8 cellular contexts compared by ENCODE assay signal in genomic region chr7:128410092-128410665, GRCh38. TPM values are rescaled to one million over a fixed set of nuclear protein-coding genes. Genes with fewer than 3 reads are reported as not detected.
DNase-seq lines count a peak whose midpoint lies in the region; ATAC-seq and TF ChIP-seq lines count a peak whose summit lies in the region.

No MANE protein-coding gene starts in this region.

- H3K27me3 ChIP-seq in left ventricle myocardium inferior (ENCODE audit: low read depth): no peaks in the 10 kb centered on the region

- H3K27me3 Mint-ChIP-seq in activated naive CD8-positive, alpha-beta T cell treated with anti-CD3 and anti-CD28 coated beads, Interleukin-2, amount 10 ng/mL, durations not matched to agents 7 days and 5 days: peaks cover 29% of the 10 kb centered on the region

- no peak for TF ChIP-seq CTCF in C4-2B (conservative IDR thresholded peaks at IDR 0.05)
- TF ChIP-seq CTCF in left ventricle myocardium inferior (IDR thresholded peaks at IDR 0.05; ENCODE audit: borderline replicate concordance): no peak

- peaks cover 2% of the 10 kb centered on the region for H3K9me3 Mint-ChIP-seq in activated naive CD8-positive, alpha-beta T cell treated with anti-CD3 and anti-CD28 coated beads, Interleukin-2, amount 10 ng/mL, durations not matched to agents 7 days and 5 days

- POLR2A ChIA-PET in activated naive CD8-positive, alpha-beta T cell treated with anti-CD3 and anti-CD28 coated beads, Interleukin-2, amount 10 ng/mL, durations not matched to agents 7 days and 5 days (lab: Charles Lee): interaction anchor here (0.9 to 1.8 kb wide), 2 partner anchors 15 to 21 kb away, joined by 3 to 6 read pairs; no protein-coding TSS in a partner anchor

- H3K9me3 ChIP-seq in left ventricle myocardium inferior (replicated peaks): peaks cover 4% of the 10 kb centered on the region

- peaks cover 23% of the 10 kb centered on the region for H3K4me1 Mint-ChIP-seq in activated naive CD8-positive, alpha-beta T cell treated with anti-CD3 and anti-CD28 coated beads, Interleukin-2, amount 10 ng/mL, durations not matched to agents 7 days and 5 days

- H3K4me1 ChIP-seq in left ventricle myocardium inferior: peaks cover 50% of the 10 kb centered on the region

- intact Hi-C loops in left ventricle myocardium inferior (cut with micrococcal nuclease): no loop called here

- H3K4me3 Mint-ChIP-seq in activated naive CD8-positive, alpha-beta T cell treated with anti-CD3 and anti-CD28 coated beads, Interleukin-2, amount 10 ng/mL, durations not matched to agents 7 days and 5 days: peak overlapping the region; percentile 91

- peak; percentile 78 for DNase-seq in RPMI8226
- peak; percentile 76 for DNase-seq in activated naive CD8-positive, alpha-beta T cell treated with anti-CD3 and anti-CD28 coated beads, Interleukin-2, amount 10 ng/mL, durations not matched to agents 7 days and 5 days
- DNase-seq in left ventricle myocardium inferior: peak; percentile 52
- peak; percentile 56 for DNase-seq in renal cortical epithelial cell (ENCODE audit: low read depth)
- DNase-seq in GM19238 (ENCODE audit: insufficient read length, low spot score): no peak

- peak overlapping the region; percentile 75 for H3K27ac Mint-ChIP-seq in activated naive CD8-positive, alpha-beta T cell treated with anti-CD3 and anti-CD28 coated beads, Interleukin-2, amount 10 ng/mL, durations not matched to agents 7 days and 5 days

- H3K36me3 ChIP-seq in left ventricle myocardium inferior: no peaks in the 10 kb centered on the region

- H3K36me3 Mint-ChIP-seq in activated naive CD8-positive, alpha-beta T cell treated with anti-CD3 and anti-CD28 coated beads, Interleukin-2, amount 10 ng/mL, durations not matched to agents 7 days and 5 days: peaks cover 2% of the 10 kb centered on the region

- peak; percentile 13 for ATAC-seq in GM19397 (IDR thresholded peaks at IDR 0.05; ENCODE audit: unreplicated experiment)
- ATAC-seq in HG03571 (IDR thresholded peaks at IDR 0.05; ENCODE audit: unreplicated experiment): peak; percentile 2
- ATAC-seq in activated naive CD8-positive, alpha-beta T cell treated with anti-CD3 and anti-CD28 coated beads, Interleukin-2, amount 10 ng/mL, durations not matched to agents 7 days and 5 days (ENCODE audit: low read depth): peak; percentile 30

- H3K27ac ChIP-seq in C4-2B: peak overlapping the region; percentile 79
- H3K27ac ChIP-seq in left ventricle myocardium inferior (replicated peaks): peak overlapping the region; percentile 88

- peak overlapping the region; percentile 77 for H3K4me3 ChIP-seq in left ventricle myocardium inferior

RNA-seq across cellular contexts. Expression of gene IMPDH1, which starts 0.4 kb away (rescaled TPM):
- 10 to 100 TPM; 59.0 to 64.4 TPM for total RNA-seq in activated naive CD8-positive, alpha-beta T cell treated with anti-CD3 and anti-CD28 coated beads, Interleukin-2, amount 10 ng/mL, durations not matched to agents 7 days and 5 days
- total RNA-seq in left ventricle myocardium inferior (17.4 TPM), renal cortical epithelial cell (36.8 and 40.1 TPM in 2 replicates)

RNA-seq across cellular contexts. Expression of gene HILPDA, which starts 45.5 kb away (rescaled TPM):
- 10 to 100 TPM; 27.8 to 28.4 TPM for total RNA-seq in activated naive CD8-positive, alpha-beta T cell treated with anti-CD3 and anti-CD28 coated beads, Interleukin-2, amount 10 ng/mL, durations not matched to agents 7 days and 5 days
- total RNA-seq in left ventricle myocardium inferior: 7.9 TPM
- total RNA-seq in renal cortical epithelial cell: 20.5 and 24.2 TPM in 2 replicates

RNA-seq across cellular contexts. Expression of gene PRRT4, which starts 48.7 kb away (rescaled TPM):
- under 1 TPM; 0.28 to 0.30 TPM for total RNA-seq in activated naive CD8-positive, alpha-beta T cell treated with anti-CD3 and anti-CD28 coated beads, Interleukin-2, amount 10 ng/mL, durations not matched to agents 7 days and 5 days
- total RNA-seq in left ventricle myocardium inferior (1.6 TPM), renal cortical epithelial cell (0.17 TPM in 1 of 2 replicates, not detected in the other)
